18 cellular contexts compared by ENCODE assay signal in genomic region chr7:1814089-1814811, GRCh38.
"Had no signal": no experiment of that assay in that cellular context is flagged by ENCODE, and none has a peak within 500 bp of the region (broad histone marks: within the 10 kb centered on the region; RNA-seq: fewer than 3 reads in every experiment).

No MANE protein-coding gene starts in this region.

- H3K9me3 Mint-ChIP-seq: dendritic cell treated with granulocyte-macrophage colony-stimulating factor and Interleukin-4, amounts not matched to agents 40 ng/mL and 50 ng/mL, for 4 days; stimulated activated naive CD8-positive, alpha-beta T cell treated with anti-CD3 and anti-CD28 coated beads, Interleukin-15, amount 100 ng/mL, for 72 hours had no signal

- DNase-seq: activated CD4-positive, alpha-beta T cell treated with anti-CD3 and anti-CD28 coated beads, Interleukin-2, amount 50 U/mL, for 4 hours; activated CD4-positive, CD25-positive, alpha-beta regulatory T cell; activated naive CD4-positive, alpha-beta T cell treated with Interleukin-2 at 50 U/mL for 16 hours; caudate nucleus; left cardiac atrium; naive thymus-derived CD4-positive, alpha-beta T cell; stimulated activated CD4-positive, alpha-beta T cell treated with anti-CD3 and anti-CD28 coated beads, Interleukin-12 subunit alpha, Interleukin-12 subunit beta, amount 100 ng/mL, for 4 hours; stimulated activated CD4-positive, alpha-beta T cell treated with anti-CD3 and anti-CD28 coated beads, Interleukin-2, amount 100 ng/mL, for 48 hours; stimulated activated CD8-positive, alpha-beta memory T cell treated with anti-CD3 and anti-CD28 coated beads, Interleukin-4, amount 100 ng/mL, for 48 hours; stimulated activated naive CD8-positive, alpha-beta T cell treated with anti-CD3 and anti-CD28 coated beads, Interleukin-15, amount 100 ng/mL, for 72 hours; T-helper 17 cell had no signal

- H3K27ac Mint-ChIP-seq: dendritic cell treated with granulocyte-macrophage colony-stimulating factor and Interleukin-4, amounts not matched to agents 40 ng/mL and 50 ng/mL, for 4 days; naive thymus-derived CD4-positive, alpha-beta T cell; progenitor cell of endocrine pancreas; stimulated activated naive CD8-positive, alpha-beta T cell treated with anti-CD3 and anti-CD28 coated beads, Interleukin-15, amount 100 ng/mL, for 72 hours; T-helper 17 cell had no signal

- ATAC-seq: left cardiac atrium; naive thymus-derived CD4-positive, alpha-beta T cell; T-helper 17 cell had no signal

- H3K27me3 ChIP-seq: vagina had no signal

- H3K36me3 Mint-ChIP-seq: naive thymus-derived CD4-positive, alpha-beta T cell had no signal

- H3K4me3 Mint-ChIP-seq: dendritic cell treated with granulocyte-macrophage colony-stimulating factor and Interleukin-4, amounts not matched to agents 40 ng/mL and 50 ng/mL, for 4 days; naive thymus-derived CD4-positive, alpha-beta T cell; stimulated activated naive CD8-positive, alpha-beta T cell treated with anti-CD3 and anti-CD28 coated beads, Interleukin-15, amount 100 ng/mL, for 72 hours; T-helper 17 cell had no signal

- H3K36me3 ChIP-seq: sigmoid colon had no signal

- H3K9me3 ChIP-seq: neutrophil, sigmoid colon, thoracic aorta, vagina had no signal

- H3K27ac ChIP-seq: neutrophil, sigmoid colon, thoracic aorta, vagina had no signal

- H3K4me3 ChIP-seq: lung, sigmoid colon, thoracic aorta, vagina had no signal

- H3K27me3 Mint-ChIP-seq: naive thymus-derived CD4-positive, alpha-beta T cell; progenitor cell of endocrine pancreas; T-helper 17 cell had no signal
